Comparison of ENCODE assay signal across 1 cellular context in genomic region chr6:56156643-56157042, GRCh38.
TF ChIP-seq lines count a peak whose summit lies in the region.

No MANE protein-coding gene starts in this region.

TF ChIP-seq in HepG2, 621 proteins besides CTCF, POLR2A, EP300 and RAD21 (continued from another document):
- TF ChIP-seq ZNF280B (CRISPR knock-in tag; IDR thresholded peaks at IDR 0.05; ENCODE audit: borderline replicate concordance) (no peak), ZNF891 (CRISPR knock-in tag; IDR thresholded peaks at IDR 0.05) (no peak), NR2F6 (IDR thresholded peaks at IDR 0.05) (peak; percentile 62), NR2F6 (CRISPR knock-in tag; IDR thresholded peaks at IDR 0.05) (peak; percentile 60; the same call in 1 of the 2 replicates), MTA3 (CRISPR knock-in tag; IDR thresholded peaks at IDR 0.05) (no peak), ZFP82 (CRISPR knock-in tag; IDR thresholded peaks at IDR 0.05; ENCODE audit: borderline replicate concordance) (0 out of 2 replicates have a peak, but pooled peaks have one; percentile 45), FOSL2 (CRISPR knock-in tag; IDR thresholded peaks at IDR 0.05) (peak; percentile 97), TEF (CRISPR knock-in tag; IDR thresholded peaks at IDR 0.05) (no peak), XBP1 (CRISPR knock-in tag; IDR thresholded peaks at IDR 0.05) (no peak; the same call in 1 of the 2 replicates), ZNF280D (CRISPR knock-in tag; IDR thresholded peaks at IDR 0.05) (no peak), SOX13 (IDR thresholded peaks at IDR 0.05) (no peak), SOX13 (CRISPR knock-in tag; conservative IDR thresholded peaks at IDR 0.05 in 1 of 2, IDR thresholded peaks at IDR 0.05 in 1 of 2) (peak in 1 of 2 experiments; percentile 58; a peak in 1 of 4 replicates), KIAA2018 (CRISPR knock-in tag; IDR thresholded peaks at IDR 0.05; ENCODE audit: borderline replicate concordance) (no peak)
